Comparison of ENCODE assay signal across 10 cellular contexts in the genomic region with DNA sequence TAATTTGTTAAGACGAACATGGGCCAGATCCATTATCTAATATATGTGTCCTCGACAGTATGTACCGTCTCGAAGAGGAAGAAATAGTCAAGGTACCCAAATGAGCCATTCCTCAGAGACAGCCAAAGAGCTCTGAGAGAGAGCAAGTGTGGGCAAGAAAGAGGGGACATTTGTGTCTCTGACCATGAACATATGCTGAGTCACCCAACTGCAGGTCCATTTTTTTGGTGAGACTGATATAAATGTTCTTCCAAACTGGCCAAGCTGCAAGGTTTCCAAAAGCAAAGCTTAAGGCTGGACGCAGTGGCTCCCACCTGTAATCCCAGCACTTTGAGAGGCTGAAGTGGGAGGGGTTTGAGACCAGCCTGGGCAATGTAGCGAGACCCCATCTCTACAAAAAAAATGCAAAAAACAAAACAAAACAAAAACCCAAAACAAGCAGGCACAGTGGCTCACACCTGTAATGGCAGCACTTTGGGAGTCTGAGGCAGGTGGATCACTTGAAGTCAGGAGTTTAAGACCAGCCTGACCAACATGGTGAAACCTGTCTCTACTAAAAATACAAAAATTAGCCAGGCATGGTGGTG.
"Had no signal": no experiment of that assay in that cellular context is flagged by ENCODE, and none has a peak within 500 bp of the region (broad histone marks: within the 10 kb centered on the region; RNA-seq: fewer than 3 reads in every experiment).

No MANE protein-coding gene starts in this region.

- FAIRE-seq: H1, H54, HTR-8/SVneo had no signal

- H3K9me3 Mint-ChIP-seq: GM23338, H9, HFFc6 had no signal

- H3K4me3 ChIP-seq: GM23338 had no signal

- ATAC-seq: GM23338 had no signal

- H3K27ac ChIP-seq: KMS-11 had no signal

- DNase-seq: H9, HCEC 1CT, HFFc6, Karpas-422, KBM-7 had no signal

- H3K9ac ChIP-seq: KMS-11 had no signal

- H3K4me2 ChIP-seq: GM23338, KMS-11 had no signal

- H2AFZ ChIP-seq: GM23338 had no signal

- H3K4me3 Mint-ChIP-seq: GM23338, H9, HFFc6 had no signal

- H3K27ac Mint-ChIP-seq: GM23338, HFFc6 had no signal
